Comparison of ENCODE assay signal across 9 cellular contexts in genomic region chr15:97904196-97904572, GRCh38. TPM values are rescaled to one million over a fixed set of nuclear protein-coding genes. Genes with fewer than 3 reads are reported as not detected.
A peak's percentile ranks its signal among the peaks of the same experiment; 100 is the strongest.
DNase-seq lines count a peak whose midpoint lies in the region; ATAC-seq and TF ChIP-seq lines count a peak whose summit lies in the region.
"Had no signal": no experiment of that assay in that cellular context is flagged by ENCODE, and none has a peak within 500 bp of the region (broad histone marks: within the 10 kb centered on the region; RNA-seq: fewer than 3 reads in every experiment).

No MANE protein-coding gene starts in this region.

- no peaks in the 10 kb centered on the region for H3K9me3 ChIP-seq in naive thymus-derived CD4-positive, alpha-beta T cell (ENCODE audit: control insufficient read depth in 2 of 3, low read length in 3 of 3)

- H3K27ac ChIP-seq in naive thymus-derived CD4-positive, alpha-beta T cell (ENCODE audit: low read depth, low read length): no peak overlapping the region

- CTCF ChIA-PET in naive thymus-derived CD4-positive, alpha-beta T cell (lab: Charles Lee): no interaction called here

- intact Hi-C loops in naive thymus-derived CD4-positive, alpha-beta T cell (cut with micrococcal nuclease): loop anchor here (1.0 kb wide), 2 partner anchors 181 to 274 kb away; no protein-coding TSS in a partner anchor

- DNase-seq in NCI-H2196 (lab: John Stamatoyannopoulos, UW; ENCODE audit: unreplicated experiment) (peak; percentile 12), NCI-H2196 treated with DMSO at 0.1 percent for 48 hours (lab: John Stamatoyannopoulos, UW; ENCODE audit: unreplicated experiment) (no peak), M059J (ENCODE audit: low read depth) (peak; percentile 68), fibroblast of mammary gland (ENCODE audit: low read depth) (peak; percentile 63)
- peak; percentile 18 for DNase-seq in T-helper 2 cell treated with Interferon-gamma antibody and Interleukin-4, amounts not matched to agents 5 μg/mL and 100 μg/mL, for 36 hours (ENCODE audit: low spot score)
- peak in 3 of 9 donors; percentile 2 to 41 (median 7) for DNase-seq in naive thymus-derived CD4-positive, alpha-beta T cell
- DNase-seq in activated CD4-positive, CD25-positive, alpha-beta regulatory T cell (lab: John Stamatoyannopoulos, UW): no peak

- H3K4me3 Mint-ChIP-seq in T-helper 2 cell treated with Interferon-gamma antibody and Interleukin-4, amounts not matched to agents 5 μg/mL and 100 μg/mL, for 36 hours: no peak overlapping the region
- no peak overlapping the region for H3K4me3 Mint-ChIP-seq in naive thymus-derived CD4-positive, alpha-beta T cell
- H3K4me3 Mint-ChIP-seq: activated naive CD4-positive, alpha-beta T cell treated with anti-CD3 and anti-CD28 coated beads, Interleukin-2, amount 50 U/mL, for 24 hours had no signal

- H3K27me3 ChIP-seq in naive thymus-derived CD4-positive, alpha-beta T cell (ENCODE audit: control insufficient read depth in 2 of 2, insufficient read depth in 2 of 2, low read length in 2 of 2): no peaks in the 10 kb centered on the region

- H3K27ac Mint-ChIP-seq in T-helper 2 cell treated with Interferon-gamma antibody and Interleukin-4, amounts not matched to agents 5 μg/mL and 100 μg/mL, for 36 hours: no peak overlapping the region
- H3K27ac Mint-ChIP-seq in naive thymus-derived CD4-positive, alpha-beta T cell: no peak overlapping the region
- H3K27ac Mint-ChIP-seq: activated naive CD4-positive, alpha-beta T cell treated with anti-CD3 and anti-CD28 coated beads, Interleukin-2, amount 50 U/mL, for 24 hours had no signal

- peak; percentile 40 for ATAC-seq in naive thymus-derived CD4-positive, alpha-beta T cell
- no peak for ATAC-seq in HG03457 (IDR thresholded peaks at IDR 0.05; ENCODE audit: unreplicated experiment)

- peaks cover 22% of the 10 kb centered on the region for H3K27me3 Mint-ChIP-seq in T-helper 2 cell treated with Interferon-gamma antibody and Interleukin-4, amounts not matched to agents 5 μg/mL and 100 μg/mL, for 36 hours (ENCODE audit: low read depth)
- peaks cover 26 to 55% (median 42%) of the 10 kb centered on the region in 5 donors for H3K27me3 Mint-ChIP-seq in naive thymus-derived CD4-positive, alpha-beta T cell

- H3K4me1 ChIP-seq in naive thymus-derived CD4-positive, alpha-beta T cell (ENCODE audit: control insufficient read depth in 2 of 2, insufficient read depth in 2 of 2, low read length in 2 of 2): no peaks in the 10 kb centered on the region

- no peaks in the 10 kb centered on the region for H3K4me1 Mint-ChIP-seq in T-helper 2 cell treated with Interferon-gamma antibody and Interleukin-4, amounts not matched to agents 5 μg/mL and 100 μg/mL, for 36 hours (ENCODE audit: low read depth)
- peaks cover 0 to 5% (median 3%) of the 10 kb centered on the region in 7 donors for H3K4me1 Mint-ChIP-seq in naive thymus-derived CD4-positive, alpha-beta T cell
- H3K4me1 Mint-ChIP-seq: activated naive CD4-positive, alpha-beta T cell treated with anti-CD3 and anti-CD28 coated beads, Interleukin-2, amount 50 U/mL, for 24 hours had no signal

- TF ChIP-seq CTCF in fibroblast of mammary gland (conservative IDR thresholded peaks at IDR 0.05; ENCODE audit: control insufficient read depth, insufficient read depth, low read depth, low read length): peak; percentile 53

- POLR2A ChIA-PET in naive thymus-derived CD4-positive, alpha-beta T cell (lab: Charles Lee): no interaction called here

- H3K9me3 Mint-ChIP-seq in T-helper 2 cell treated with Interferon-gamma antibody and Interleukin-4, amounts not matched to agents 5 μg/mL and 100 μg/mL, for 36 hours: no peaks in the 10 kb centered on the region
- H3K9me3 Mint-ChIP-seq in naive thymus-derived CD4-positive, alpha-beta T cell: no peaks in the 10 kb centered on the region
- H3K9me3 Mint-ChIP-seq: activated naive CD4-positive, alpha-beta T cell treated with anti-CD3 and anti-CD28 coated beads, Interleukin-2, amount 50 U/mL, for 24 hours had no signal

- H3K36me3 ChIP-seq in naive thymus-derived CD4-positive, alpha-beta T cell (ENCODE audit: control insufficient read depth in 2 of 3, insufficient read depth in 3 of 3, low read length in 3 of 3): no peaks in the 10 kb centered on the region

- H3K36me3 Mint-ChIP-seq in T-helper 2 cell treated with Interferon-gamma antibody and Interleukin-4, amounts not matched to agents 5 μg/mL and 100 μg/mL, for 36 hours (ENCODE audit: low read depth): no peaks in the 10 kb centered on the region
- no peaks in the 10 kb centered on the region for H3K36me3 Mint-ChIP-seq in naive thymus-derived CD4-positive, alpha-beta T cell
- H3K36me3 Mint-ChIP-seq: activated naive CD4-positive, alpha-beta T cell treated with anti-CD3 and anti-CD28 coated beads, Interleukin-2, amount 50 U/mL, for 24 hours had no signal

- no peak overlapping the region for H3K4me3 ChIP-seq in fibroblast of mammary gland (ENCODE audit: control insufficient read depth, low read depth, low read length)
- H3K4me3 ChIP-seq in naive thymus-derived CD4-positive, alpha-beta T cell (ENCODE audit: low read length): no peak overlapping the region

RNA-seq across cellular contexts. Expression of gene ARRDC4, which starts 56.3 kb away (rescaled TPM):
- 9.9 and 13.9 TPM in 2 replicates for total RNA-seq in M059J (2014; rRNA removed; shearing (Covaris generic))
- total RNA-seq in naive thymus-derived CD4-positive, alpha-beta T cell: 1 to 10 TPM in 3 of 5 experiments, under 1 TPM in 2; 0.59 to 6.8 (median 1.1) TPM
- under 1 TPM; 0.83 to 0.90 TPM for polyA plus RNA-seq in naive thymus-derived CD4-positive, alpha-beta T cell

Comparison
In these comparisons a context has a peak if more than half of its experiments do, and no peak if none do; other contexts are left out.
1. DNase-seq: peak in NCI-H2196 (single experiment), M059J (single experiment), T-helper 2 cell treated with Interferon-gamma antibody and Interleukin-4, amounts not matched to agents 5 μg/mL and 100 μg/mL, for 36 hours (single experiment) and fibroblast of mammary gland (single experiment); none in NCI-H2196 treated with DMSO at 0.1 percent for 48 hours (single experiment) and activated CD4-positive, CD25-positive, alpha-beta regulatory T cell (0 of 4).